In the genomic region with DNA sequence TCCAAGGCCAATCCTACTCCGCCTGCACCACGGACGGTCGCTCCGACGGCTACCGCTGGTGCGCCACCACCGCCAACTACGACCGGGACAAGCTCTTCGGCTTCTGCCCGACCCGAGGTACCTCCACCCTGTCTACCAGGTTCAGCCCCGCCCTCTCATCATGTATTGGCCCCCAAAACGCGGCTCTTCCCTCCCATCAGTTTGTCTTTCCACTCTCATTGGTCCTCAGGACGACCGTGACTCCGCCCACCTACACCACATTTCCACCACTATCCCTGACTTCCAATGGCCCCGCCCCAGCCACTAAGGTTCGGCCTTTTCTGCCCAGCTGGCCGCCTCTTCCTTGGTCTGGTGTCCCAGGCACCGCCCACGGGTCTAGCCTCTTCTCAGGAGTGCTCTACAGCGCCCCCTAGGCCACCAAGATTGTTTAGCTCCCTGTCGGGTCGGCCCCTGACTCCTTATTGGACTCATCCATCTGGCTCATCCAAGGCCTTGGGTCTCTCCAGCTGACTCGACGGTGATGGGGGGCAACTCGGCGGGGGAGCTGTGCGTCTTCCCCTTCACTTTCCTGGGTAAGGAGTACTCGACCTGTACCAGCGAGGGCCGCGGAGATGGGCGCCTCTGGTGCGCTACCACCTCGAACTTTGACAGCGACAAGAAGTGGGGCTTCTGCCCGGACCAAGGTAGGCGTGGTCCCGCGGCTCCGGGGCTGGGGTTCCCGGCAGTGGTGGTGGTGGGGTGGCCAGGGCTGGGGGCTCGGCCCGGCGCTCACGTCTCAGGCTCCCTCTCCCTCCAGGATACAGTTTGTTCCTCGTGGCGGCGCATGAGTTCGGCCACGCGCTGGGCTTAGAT, we compare ENCODE assay signal across 1 cellular context.
TF ChIP-seq lines count a peak whose summit lies in the region.

No MANE protein-coding gene starts in this region.

TF ChIP-seq in HEK293, 187 proteins besides CTCF, POLR2A, EP300 and RAD21 (continued from another document):
- TF ChIP-seq, protein P1, sequence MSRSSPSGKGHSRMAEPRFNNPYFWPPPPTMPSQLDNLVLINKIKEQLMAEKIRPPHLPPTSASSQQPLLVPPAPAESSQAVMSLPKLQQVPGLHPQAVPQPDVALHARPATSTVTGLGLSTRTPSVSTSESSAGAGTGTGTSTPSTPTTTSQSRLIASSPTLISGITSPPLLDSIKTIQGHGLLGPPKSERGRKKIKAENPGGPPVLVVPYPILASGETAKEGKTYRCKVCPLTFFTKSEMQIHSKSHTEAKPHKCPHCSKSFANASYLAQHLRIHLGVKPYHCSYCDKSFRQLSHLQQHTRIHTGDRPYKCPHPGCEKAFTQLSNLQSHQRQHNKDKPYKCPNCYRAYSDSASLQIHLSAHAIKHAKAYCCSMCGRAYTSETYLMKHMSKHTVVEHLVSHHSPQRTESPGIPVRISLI (tag by site-specific recombination; IDR thresholded peaks at IDR 0.05), result no peak
- TF ChIP-seq, protein P2, sequence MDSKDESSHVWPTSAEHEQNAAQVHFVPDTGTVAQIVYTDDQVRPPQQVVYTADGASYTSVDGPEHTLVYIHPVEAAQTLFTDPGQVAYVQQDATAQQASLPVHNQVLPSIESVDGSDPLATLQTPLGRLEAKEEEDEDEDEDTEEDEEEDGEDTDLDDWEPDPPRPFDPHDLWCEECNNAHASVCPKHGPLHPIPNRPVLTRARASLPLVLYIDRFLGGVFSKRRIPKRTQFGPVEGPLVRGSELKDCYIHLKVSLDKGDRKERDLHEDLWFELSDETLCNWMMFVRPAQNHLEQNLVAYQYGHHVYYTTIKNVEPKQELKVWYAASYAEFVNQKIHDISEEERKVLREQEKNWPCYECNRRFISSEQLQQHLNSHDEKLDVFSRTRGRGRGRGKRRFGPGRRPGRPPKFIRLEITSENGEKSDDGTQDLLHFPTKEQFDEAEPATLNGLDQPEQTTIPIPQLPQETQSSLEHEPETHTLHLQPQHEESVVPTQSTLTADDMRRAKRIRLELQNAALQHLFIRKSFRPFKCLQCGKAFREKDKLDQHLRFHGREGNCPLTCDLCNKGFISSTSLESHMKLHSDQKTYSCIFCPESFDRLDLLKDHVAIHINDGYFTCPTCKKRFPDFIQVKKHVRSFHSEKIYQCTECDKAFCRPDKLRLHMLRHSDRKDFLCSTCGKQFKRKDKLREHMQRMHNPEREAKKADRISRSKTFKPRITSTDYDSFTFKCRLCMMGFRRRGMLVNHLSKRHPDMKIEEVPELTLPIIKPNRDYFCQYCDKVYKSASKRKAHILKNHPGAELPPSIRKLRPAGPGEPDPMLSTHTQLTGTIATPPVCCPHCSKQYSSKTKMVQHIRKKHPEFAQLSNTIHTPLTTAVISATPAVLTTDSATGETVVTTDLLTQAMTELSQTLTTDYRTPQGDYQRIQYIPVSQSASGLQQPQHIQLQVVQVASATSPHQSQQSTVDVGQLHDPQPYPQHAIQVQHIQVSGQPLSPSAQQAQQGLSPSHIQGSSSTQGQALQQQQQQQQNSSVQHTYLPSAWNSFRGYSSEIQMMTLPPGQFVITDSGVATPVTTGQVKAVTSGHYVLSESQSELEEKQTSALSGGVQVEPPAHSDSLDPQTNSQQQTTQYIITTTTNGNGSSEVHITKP (tag by site-specific recombination; IDR thresholded peaks at IDR 0.05), result peak; percentile 34; the same call in 1 of the 2 replicates
- TF ChIP-seq REPIN1 (tag by site-specific recombination; IDR thresholded peaks at IDR 0.05; ENCODE audit: low read depth) (no peak), ZNF132 (tag by site-specific recombination; IDR thresholded peaks at IDR 0.05; ENCODE audit: borderline replicate concordance) (no peak), OVOL3 (tag by site-specific recombination; IDR thresholded peaks at IDR 0.05) (no peak), ZNF561 (tag by site-specific recombination; IDR thresholded peaks at IDR 0.05; ENCODE audit: borderline replicate concordance) (no peak), ZSCAN30 (tag by site-specific recombination; IDR thresholded peaks at IDR 0.05) (no peak), KLF8 (tag by site-specific recombination; IDR thresholded peaks at IDR 0.05) (0 out of 2 replicates have a peak, but pooled peaks have one; percentile 51), ZEB2 (tag by site-specific recombination; IDR thresholded peaks at IDR 0.05) (no peak), EGR2 (tag by site-specific recombination; IDR thresholded peaks at IDR 0.05; ENCODE audit: low read depth) (0 out of 2 replicates have a peak, but pooled peaks have one; percentile 25)
- TF ChIP-seq, protein P3, sequence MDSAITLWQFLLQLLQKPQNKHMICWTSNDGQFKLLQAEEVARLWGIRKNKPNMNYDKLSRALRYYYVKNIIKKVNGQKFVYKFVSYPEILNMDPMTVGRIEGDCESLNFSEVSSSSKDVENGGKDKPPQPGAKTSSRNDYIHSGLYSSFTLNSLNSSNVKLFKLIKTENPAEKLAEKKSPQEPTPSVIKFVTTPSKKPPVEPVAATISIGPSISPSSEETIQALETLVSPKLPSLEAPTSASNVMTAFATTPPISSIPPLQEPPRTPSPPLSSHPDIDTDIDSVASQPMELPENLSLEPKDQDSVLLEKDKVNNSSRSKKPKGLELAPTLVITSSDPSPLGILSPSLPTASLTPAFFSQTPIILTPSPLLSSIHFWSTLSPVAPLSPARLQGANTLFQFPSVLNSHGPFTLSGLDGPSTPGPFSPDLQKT (IDR thresholded peaks at IDR 0.05; ENCODE audit: borderline replicate concordance, low read depth, low read length), result no peak
